Comparison of ENCODE assay signal across 13 cellular contexts in genomic region chr1:145726193-145726592, GRCh38. TPM values are rescaled to one million over a fixed set of nuclear protein-coding genes. Genes with fewer than 3 reads are reported as not detected.
"Had no signal": no experiment of that assay in that cellular context is flagged by ENCODE, and none has a peak within 500 bp of the region (broad histone marks: within the 10 kb centered on the region; RNA-seq: fewer than 3 reads in every experiment).

No MANE protein-coding gene starts in this region.

RNA-seq across cellular contexts. Expression of gene CD160, which starts 6.9 kb away (rescaled TPM):
- total RNA-seq: activated naive CD4-positive, alpha-beta T cell treated with anti-CD3 and anti-CD28 coated beads for 36 hours; activated T-helper 1 cell treated with anti-CD3 and anti-CD28 coated beads, Interleukin-12 subunit alpha, Interleukin-12 subunit beta, Interleukin-2, Interleukin-4 antibody, amounts not matched to agents 30 ng/mL and 10 ng/mL and 1 ng/mL, durations not matched to agents 14 hours and 24 hours and 36 hours; activated T-helper 17 cell treated with anti-CD3 and anti-CD28 coated beads, Interleukin-2, amount 50 U/mL, for 72 hours; activated T-helper 2 cell treated with anti-CD3 and anti-CD28 coated beads, Interferon-gamma antibody, Interleukin-2, Interleukin-4, amounts not matched to agents 10 μg/mL and 5 μg/mL and 100 μg/mL, durations not matched to agents 14 hours and 24 hours and 36 hours; ascending aorta; astrocyte; body of pancreas; bronchial epithelial cell; cardiac muscle cell; cerebellum; chondrocyte had no signal

RNA-seq across cellular contexts. Expression of gene PDZK1, which starts 19.0 kb away (rescaled TPM):
- total RNA-seq: activated naive CD4-positive, alpha-beta T cell treated with anti-CD3 and anti-CD28 coated beads for 36 hours; activated naive CD4-positive, alpha-beta T cell treated with anti-CD3 and anti-CD28 coated beads, Interleukin-2, amount 50 U/mL, for 72 hours; activated naive CD8-positive, alpha-beta T cell treated with anti-CD3 and anti-CD28 coated beads for 36 hours; activated T-helper 2 cell treated with anti-CD3 and anti-CD28 coated beads, Interferon-gamma antibody, Interleukin-2, Interleukin-4, amounts not matched to agents 10 μg/mL and 5 μg/mL and 100 μg/mL, durations not matched to agents 14 hours and 24 hours and 36 hours; ascending aorta had no signal
